Comparison of ENCODE assay signal across 23 cellular contexts in the genomic region with DNA sequence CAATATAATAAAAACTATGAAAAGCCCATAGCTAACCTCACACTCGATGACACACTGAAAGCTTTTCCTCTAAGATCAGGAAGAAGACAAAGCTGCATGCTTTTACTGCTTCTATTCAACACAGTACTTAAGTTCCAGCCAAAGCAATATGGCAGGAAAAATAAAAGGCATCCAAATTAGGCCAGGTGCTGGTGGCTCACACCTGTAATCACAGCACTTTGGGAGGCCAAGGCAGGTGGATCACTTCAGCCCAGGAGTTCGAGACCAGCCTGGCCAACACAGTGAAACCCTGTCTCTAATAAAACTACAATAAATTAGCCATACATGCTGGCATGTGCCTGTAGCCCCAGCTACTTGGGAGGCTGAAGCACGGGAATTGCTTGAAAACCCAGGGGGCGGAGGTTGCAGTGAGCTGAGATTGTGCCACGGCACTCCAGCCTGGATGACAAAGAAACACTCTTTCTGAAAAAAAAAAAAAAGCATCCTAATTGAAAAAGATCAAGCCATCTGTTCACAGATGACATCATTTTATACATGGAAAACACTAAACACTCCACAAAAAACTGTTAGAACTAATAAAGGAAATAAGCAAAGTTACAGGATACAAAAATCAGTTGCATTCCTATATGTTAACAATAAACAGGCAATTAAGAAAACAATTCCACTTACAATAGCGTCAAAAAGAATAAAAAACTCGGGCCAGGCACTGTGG. TPM values are rescaled to one million over a fixed set of nuclear protein-coding genes. Genes with fewer than 3 reads are reported as not detected.
DNase-seq lines count a peak whose midpoint lies in the region; TF ChIP-seq lines count a peak whose summit lies in the region.
"Had no signal": no experiment of that assay in that cellular context is flagged by ENCODE, and none has a peak within 500 bp of the region (broad histone marks: within the 10 kb centered on the region; RNA-seq: fewer than 3 reads in every experiment).

No MANE protein-coding gene starts in this region.

- peak; percentile 45 for DNase-seq in DMS 273 (lab: John Stamatoyannopoulos, UW; ENCODE audit: unreplicated experiment)
- no peak for DNase-seq in DMS 273 treated with DMSO at 0.1 percent for 48 hours (lab: John Stamatoyannopoulos, UW)
- DNase-seq in LHCN-M2 (ENCODE audit: low read depth), result peak; percentile 7
- DNase-seq in cerebellar cortex (ENCODE audit: low spot score), result peak; percentile 48
- peak; percentile 38 for DNase-seq in globus pallidus (ENCODE audit: low spot score)
- no peak for DNase-seq in right atrium auricular region (ENCODE audit: low spot score)
- no peak for DNase-seq in NCI-H1105 (lab: John Stamatoyannopoulos, UW)
- DNase-seq in effector memory CD4-positive, alpha-beta T cell, result no peak
- DNase-seq: ACHN; Calu3; CD8-positive, alpha-beta memory T cell; EL; H9; MV-4-11; NCI-H1694; NCI-H2081 treated with DMSO at 0.1 percent for 48 hours; NCI-H510A treated with DMSO at 0.1 percent for 48 hours; NCI-H82; Peyer's patch; SJCRH30; T-cell had no signal

- no peaks in the 10 kb centered on the region for H3K27me3 ChIP-seq in right atrium auricular region
- no peaks in the 10 kb centered on the region for H3K27me3 ChIP-seq in effector memory CD4-positive, alpha-beta T cell (replicated peaks; ENCODE audit: control insufficient read depth, insufficient read depth, low read length, poor library complexity, severe bottlenecking)
- H3K27me3 ChIP-seq: Peyer's patch, SJCRH30 had no signal

- no peak overlapping the region for H3K4me3 ChIP-seq in right atrium auricular region
- H3K4me3 ChIP-seq in effector memory CD4-positive, alpha-beta T cell (ENCODE audit: insufficient read depth, low read depth, low read length, poor library complexity, severe bottlenecking), result no peak overlapping the region
- H3K4me3 ChIP-seq: Peyer's patch, SJCRH30 had no signal

- no peak for TF ChIP-seq CTCF in right atrium auricular region (IDR thresholded peaks at IDR 0.05)

- H3K4me1 ChIP-seq in right atrium auricular region, result peaks cover 0 to 29% of the 10 kb centered on the region in 2 donors
- H3K4me1 ChIP-seq in effector memory CD4-positive, alpha-beta T cell (ENCODE audit: control insufficient read depth, insufficient read depth, low read length, poor library complexity, severe bottlenecking), result peaks cover 2% of the 10 kb centered on the region
- H3K4me1 ChIP-seq: Peyer's patch had no signal

- H3K27ac ChIP-seq in right atrium auricular region, result no peak overlapping the region
- H3K27ac ChIP-seq in effector memory CD4-positive, alpha-beta T cell (ENCODE audit: insufficient read depth, low read length, poor library complexity, severe bottlenecking), result no peak overlapping the region
- H3K27ac ChIP-seq: 22Rv1, KMS-11, Peyer's patch, SJCRH30 had no signal

- H3K9me3 ChIP-seq in right atrium auricular region, result peaks cover 0 to 14% of the 10 kb centered on the region in 2 donors
- H3K9me3 ChIP-seq in effector memory CD4-positive, alpha-beta T cell (ENCODE audit: control insufficient read depth, low read length), result no peaks in the 10 kb centered on the region
- H3K9me3 ChIP-seq: SJCRH30 had no signal

- peaks cover 13% of the 10 kb centered on the region for H3K36me3 ChIP-seq in right atrium auricular region
- peaks cover 10% of the 10 kb centered on the region for H3K36me3 ChIP-seq in effector memory CD4-positive, alpha-beta T cell (ENCODE audit: control insufficient read depth, insufficient read depth, low read length)

RNA-seq across cellular contexts. Expression of gene ZFR, which starts 17.9 kb away (rescaled TPM):
- total RNA-seq in LHCN-M2 (2014; rRNA removed) (87.7 and 92.0 TPM in 2 replicates), right atrium auricular region (10 to 100 TPM; 65.7 to 66.0 TPM)
- 30.9 TPM for polyA plus RNA-seq in LHCN-M2 (2012)

Comparison
In these comparisons a context has a peak if more than half of its experiments do, and no peak if none do; other contexts are left out.
1. DNase-seq: peak in DMS 273 (single experiment), LHCN-M2 (single experiment), cerebellar cortex (single experiment) and globus pallidus (single experiment); none in DMS 273 treated with DMSO at 0.1 percent for 48 hours (single experiment), right atrium auricular region (single experiment), NCI-H1105 (single experiment) and effector memory CD4-positive, alpha-beta T cell (0 of 3).